Comparison of ENCODE assay signal across 2 cellular contexts in the genomic region with DNA sequence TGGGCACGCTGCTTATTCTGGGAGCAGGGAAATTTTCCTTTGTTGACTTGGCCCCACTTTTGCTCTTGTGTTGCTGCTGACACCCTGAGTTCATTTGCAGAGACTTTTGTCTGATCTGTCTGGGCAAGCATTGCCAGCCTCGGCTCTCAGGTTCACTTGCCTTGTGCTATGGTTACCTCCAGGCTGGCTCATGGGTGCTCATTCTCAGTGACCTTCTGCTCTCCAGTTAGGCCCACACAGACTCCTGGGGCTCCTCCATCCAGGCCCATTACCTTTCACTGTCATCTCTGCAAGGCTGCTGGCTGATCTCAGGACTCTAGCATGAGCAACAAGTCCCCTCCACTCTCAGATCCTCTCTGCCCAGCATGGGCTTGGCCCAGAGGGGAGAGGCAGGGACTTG.
TF ChIP-seq lines count a peak whose summit lies in the region.

No MANE protein-coding gene starts in this region.

TF ChIP-seq in GM23338, 12 proteins besides CTCF, POLR2A, EP300 and RAD21:
- no peak for TF ChIP-seq ETS1 (IDR thresholded peaks at IDR 0.05)
- no peak for TF ChIP-seq POLR2AphosphoS5 (IDR thresholded peaks at IDR 0.05; ENCODE audit: low read depth)
- no peak for TF ChIP-seq STAT1 (IDR thresholded peaks at IDR 0.05; ENCODE audit: unreplicated experiment)
- no peak for TF ChIP-seq CREB1 (CRISPR knock-in tag; IDR thresholded peaks at IDR 0.05; ENCODE audit: low read depth)
- TF ChIP-seq REST (IDR thresholded peaks at IDR 0.05; ENCODE audit: unreplicated experiment): no peak
- no peak for TF ChIP-seq ZNF114 (CRISPR knock-in tag; IDR thresholded peaks at IDR 0.05)
- no peak for TF ChIP-seq JUNB (IDR thresholded peaks at IDR 0.05; ENCODE audit: unreplicated experiment)
- TF ChIP-seq ZNF331 (CRISPR knock-in tag; IDR thresholded peaks at IDR 0.05; ENCODE audit: low read depth): no peak
TF ChIP-seq in GM23338: peak in this region for 0.

TF ChIP-seq in H1, 55 proteins besides CTCF, POLR2A, EP300 and RAD21:
- TF ChIP-seq BCL11A (IDR thresholded peaks at IDR 0.05; ENCODE audit: low read depth in 2 of 2, low read length in 2 of 2) (no peak), TCF12 (IDR thresholded peaks at IDR 0.05; ENCODE audit: low read depth, low read length) (no peak), JUN (IDR thresholded peaks at IDR 0.05; ENCODE audit: low read depth, low read length) (no peak)
